1 cellular context compared by ENCODE assay signal in the genomic region with DNA sequence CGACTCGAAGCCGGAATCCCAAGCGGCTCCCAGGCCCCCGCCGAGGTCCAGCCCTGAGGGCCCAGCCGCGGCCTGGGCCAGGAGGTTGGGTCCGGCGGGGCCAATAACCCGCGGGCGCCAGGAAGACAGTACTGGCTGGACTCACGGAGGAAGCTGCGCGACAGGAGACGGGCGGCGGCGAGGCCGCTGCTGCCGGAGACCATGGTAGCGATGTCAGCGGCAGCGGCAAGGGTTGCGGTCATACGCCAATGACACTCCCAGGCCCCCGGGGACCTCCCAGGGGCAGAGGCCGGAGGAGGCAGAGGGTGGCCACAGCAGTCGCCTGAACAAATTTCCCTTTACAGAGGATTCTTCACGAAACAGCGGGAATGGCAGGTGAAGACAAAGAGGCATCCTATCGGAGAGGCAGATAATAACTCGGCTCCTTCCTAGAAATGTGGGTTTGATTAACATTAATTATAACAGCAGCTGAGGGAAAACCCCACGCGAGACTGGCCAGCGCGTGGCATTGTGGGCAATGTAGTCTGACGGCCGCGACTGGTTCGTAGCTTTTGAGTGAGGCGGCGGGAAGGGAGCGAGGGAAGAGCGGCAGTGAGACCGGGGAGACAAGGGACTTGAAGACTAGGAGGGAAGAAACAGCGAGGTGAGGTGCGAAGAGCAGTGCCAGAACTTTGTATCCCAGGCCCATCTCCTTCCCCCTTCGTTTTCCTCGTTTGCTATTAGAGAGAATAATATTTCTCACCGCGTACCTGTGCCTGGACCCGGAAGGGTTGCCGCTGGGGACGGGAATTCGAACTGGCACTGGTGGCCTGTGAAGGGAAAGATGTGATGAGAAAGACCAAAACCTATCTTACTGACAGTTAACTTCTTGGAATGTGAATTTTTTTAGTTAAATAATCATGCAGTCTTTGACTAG.
TF ChIP-seq lines count a peak whose summit lies in the region.

Gene SUCLG1, minus strand, starts transcription at position 253 of the 916 bp plus-strand sequence. Its CDS starts 11 bp downstream, at position 242.

TF ChIP-seq in K562, 482 proteins besides CTCF, POLR2A, EP300 and RAD21 (continued from another document and continues in another):
- TF ChIP-seq, protein P1, sequence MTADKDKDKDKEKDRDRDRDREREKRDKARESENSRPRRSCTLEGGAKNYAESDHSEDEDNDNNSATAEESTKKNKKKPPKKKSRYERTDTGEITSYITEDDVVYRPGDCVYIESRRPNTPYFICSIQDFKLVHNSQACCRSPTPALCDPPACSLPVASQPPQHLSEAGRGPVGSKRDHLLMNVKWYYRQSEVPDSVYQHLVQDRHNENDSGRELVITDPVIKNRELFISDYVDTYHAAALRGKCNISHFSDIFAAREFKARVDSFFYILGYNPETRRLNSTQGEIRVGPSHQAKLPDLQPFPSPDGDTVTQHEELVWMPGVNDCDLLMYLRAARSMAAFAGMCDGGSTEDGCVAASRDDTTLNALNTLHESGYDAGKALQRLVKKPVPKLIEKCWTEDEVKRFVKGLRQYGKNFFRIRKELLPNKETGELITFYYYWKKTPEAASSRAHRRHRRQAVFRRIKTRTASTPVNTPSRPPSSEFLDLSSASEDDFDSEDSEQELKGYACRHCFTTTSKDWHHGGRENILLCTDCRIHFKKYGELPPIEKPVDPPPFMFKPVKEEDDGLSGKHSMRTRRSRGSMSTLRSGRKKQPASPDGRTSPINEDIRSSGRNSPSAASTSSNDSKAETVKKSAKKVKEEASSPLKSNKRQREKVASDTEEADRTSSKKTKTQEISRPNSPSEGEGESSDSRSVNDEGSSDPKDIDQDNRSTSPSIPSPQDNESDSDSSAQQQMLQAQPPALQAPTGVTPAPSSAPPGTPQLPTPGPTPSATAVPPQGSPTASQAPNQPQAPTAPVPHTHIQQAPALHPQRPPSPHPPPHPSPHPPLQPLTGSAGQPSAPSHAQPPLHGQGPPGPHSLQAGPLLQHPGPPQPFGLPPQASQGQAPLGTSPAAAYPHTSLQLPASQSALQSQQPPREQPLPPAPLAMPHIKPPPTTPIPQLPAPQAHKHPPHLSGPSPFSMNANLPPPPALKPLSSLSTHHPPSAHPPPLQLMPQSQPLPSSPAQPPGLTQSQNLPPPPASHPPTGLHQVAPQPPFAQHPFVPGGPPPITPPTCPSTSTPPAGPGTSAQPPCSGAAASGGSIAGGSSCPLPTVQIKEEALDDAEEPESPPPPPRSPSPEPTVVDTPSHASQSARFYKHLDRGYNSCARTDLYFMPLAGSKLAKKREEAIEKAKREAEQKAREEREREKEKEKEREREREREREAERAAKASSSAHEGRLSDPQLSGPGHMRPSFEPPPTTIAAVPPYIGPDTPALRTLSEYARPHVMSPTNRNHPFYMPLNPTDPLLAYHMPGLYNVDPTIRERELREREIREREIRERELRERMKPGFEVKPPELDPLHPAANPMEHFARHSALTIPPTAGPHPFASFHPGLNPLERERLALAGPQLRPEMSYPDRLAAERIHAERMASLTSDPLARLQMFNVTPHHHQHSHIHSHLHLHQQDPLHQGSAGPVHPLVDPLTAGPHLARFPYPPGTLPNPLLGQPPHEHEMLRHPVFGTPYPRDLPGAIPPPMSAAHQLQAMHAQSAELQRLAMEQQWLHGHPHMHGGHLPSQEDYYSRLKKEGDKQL (CRISPR knock-in tag; IDR thresholded peaks at IDR 0.05; ENCODE audit: borderline replicate concordance) = no peak
- peak; percentile 49; the same call in 1 of the 2 replicates for TF ChIP-seq ZBTB40 (IDR thresholded peaks at IDR 0.05)
- TF ChIP-seq ZBTB40 (CRISPR knock-in tag; IDR thresholded peaks at IDR 0.05) = no peak
- TF ChIP-seq, protein P2, sequence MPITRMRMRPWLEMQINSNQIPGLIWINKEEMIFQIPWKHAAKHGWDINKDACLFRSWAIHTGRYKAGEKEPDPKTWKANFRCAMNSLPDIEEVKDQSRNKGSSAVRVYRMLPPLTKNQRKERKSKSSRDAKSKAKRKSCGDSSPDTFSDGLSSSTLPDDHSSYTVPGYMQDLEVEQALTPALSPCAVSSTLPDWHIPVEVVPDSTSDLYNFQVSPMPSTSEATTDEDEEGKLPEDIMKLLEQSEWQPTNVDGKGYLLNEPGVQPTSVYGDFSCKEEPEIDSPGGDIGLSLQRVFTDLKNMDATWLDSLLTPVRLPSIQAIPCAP (CRISPR knock-in tag; IDR thresholded peaks at IDR 0.05; ENCODE audit: borderline replicate concordance) = no peak
- 0 out of 4 replicates have a peak, but pooled peaks of 1 of the 2 experiments have one; percentile 25 for TF ChIP-seq UBTF (IDR thresholded peaks at IDR 0.05; ENCODE audit: borderline replicate concordance in 1 of 2, low read depth in 2 of 2, low read length in 2 of 2)
- no peak for TF ChIP-seq YBX1 (IDR thresholded peaks at IDR 0.05)
- peak in 1 of 2 experiments; percentile 98 for TF ChIP-seq NCOA2 (IDR thresholded peaks at IDR 0.05; ENCODE audit: partially characterized antibody in 2 of 2)
- peak; percentile 34 for TF ChIP-seq PHF20 (IDR thresholded peaks at IDR 0.05; ENCODE audit: partially characterized antibody)
- TF ChIP-seq RBFOX2 (IDR thresholded peaks at IDR 0.05; ENCODE audit: low read depth, low read length) = peak; percentile 92
- 0 out of 2 replicates have a peak, but pooled peaks have one; percentile 2 for TF ChIP-seq SMAD3 (CRISPR knock-in tag; conservative IDR thresholded peaks at IDR 0.05)
- peak; percentile 75 for TF ChIP-seq CXXC5 (CRISPR knock-in tag; IDR thresholded peaks at IDR 0.05)
- TF ChIP-seq, protein P3, sequence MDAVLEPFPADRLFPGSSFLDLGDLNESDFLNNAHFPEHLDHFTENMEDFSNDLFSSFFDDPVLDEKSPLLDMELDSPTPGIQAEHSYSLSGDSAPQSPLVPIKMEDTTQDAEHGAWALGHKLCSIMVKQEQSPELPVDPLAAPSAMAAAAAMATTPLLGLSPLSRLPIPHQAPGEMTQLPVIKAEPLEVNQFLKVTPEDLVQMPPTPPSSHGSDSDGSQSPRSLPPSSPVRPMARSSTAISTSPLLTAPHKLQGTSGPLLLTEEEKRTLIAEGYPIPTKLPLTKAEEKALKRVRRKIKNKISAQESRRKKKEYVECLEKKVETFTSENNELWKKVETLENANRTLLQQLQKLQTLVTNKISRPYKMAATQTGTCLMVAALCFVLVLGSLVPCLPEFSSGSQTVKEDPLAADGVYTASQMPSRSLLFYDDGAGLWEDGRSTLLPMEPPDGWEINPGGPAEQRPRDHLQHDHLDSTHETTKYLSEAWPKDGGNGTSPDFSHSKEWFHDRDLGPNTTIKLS (IDR thresholded peaks at IDR 0.05; ENCODE audit: borderline replicate concordance, low read depth) = peak; percentile 93
- peak; percentile 95 for TF ChIP-seq CHD2 (IDR thresholded peaks at IDR 0.05; ENCODE audit: low read depth, low read length)
- TF ChIP-seq TAF9B (IDR thresholded peaks at IDR 0.05; ENCODE audit: partially characterized antibody) = peak; percentile 73
- TF ChIP-seq MBD2 (IDR thresholded peaks at IDR 0.05; ENCODE audit: borderline replicate concordance, low read depth) = peak; percentile 71
- TF ChIP-seq TARDBP (IDR thresholded peaks at IDR 0.05) = peak; percentile 37; the same call in 1 of the 2 replicates
- peak; percentile 67 for TF ChIP-seq GABPB1 (CRISPR knock-in tag; IDR thresholded peaks at IDR 0.05)
- TF ChIP-seq PYGO2 (tag; IDR thresholded peaks at IDR 0.05) = peak; percentile 48; the same call in 1 of the 2 replicates
- no peak for TF ChIP-seq PHB2 (IDR thresholded peaks at IDR 0.05; ENCODE audit: low read depth)
- no peak for TF ChIP-seq ZFPM2 (CRISPR knock-in tag; IDR thresholded peaks at IDR 0.05)
- TF ChIP-seq PREB (CRISPR knock-in tag; IDR thresholded peaks at IDR 0.05) = 0 out of 2 replicates have a peak, but pooled peaks have one; percentile 55
- TF ChIP-seq NR2C1 (IDR thresholded peaks at IDR 0.05) = peak; percentile 96
- peak; percentile 98 for TF ChIP-seq NR2C1 (tag; IDR thresholded peaks at IDR 0.05)
- TF ChIP-seq ZNF175 (CRISPR knock-in tag; IDR thresholded peaks at IDR 0.05; ENCODE audit: low read depth) = 0 out of 2 replicates have a peak, but pooled peaks have one; percentile 22
- TF ChIP-seq CCNT2 (IDR thresholded peaks at IDR 0.05; ENCODE audit: borderline replicate concordance, extremely low read depth, insufficient read length, low read depth, low read length) = peak; percentile 40
- no peak for TF ChIP-seq CAMTA2 (CRISPR knock-in tag; conservative IDR thresholded peaks at IDR 0.05)
- TF ChIP-seq C11orf30 (IDR thresholded peaks at IDR 0.05; ENCODE audit: low read depth) = peak; percentile 72
- no peak for TF ChIP-seq ZNF551 (CRISPR knock-in tag; IDR thresholded peaks at IDR 0.05)
- TF ChIP-seq NFE2 (IDR thresholded peaks at IDR 0.05; ENCODE audit: low read depth) = peak; percentile 92
- peak; percentile 92 for TF ChIP-seq POLR2G (IDR thresholded peaks at IDR 0.05; ENCODE audit: low read depth, low read length)
- TF ChIP-seq ETV5 (CRISPR knock-in tag; IDR thresholded peaks at IDR 0.05; ENCODE audit: low read depth) = 0 out of 2 replicates have a peak, but pooled peaks have one; percentile 17
- no peak for TF ChIP-seq HOXB6 (CRISPR knock-in tag; IDR thresholded peaks at IDR 0.05; ENCODE audit: borderline replicate concordance)
- TF ChIP-seq HNRNPLL (IDR thresholded peaks at IDR 0.05; ENCODE audit: low read depth, low read length, poor library complexity, severe bottlenecking) = peak; percentile 56
- TF ChIP-seq FOXM1 (IDR thresholded peaks at IDR 0.05; ENCODE audit: low read depth) = peak; percentile 73
- TF ChIP-seq FOXM1 (CRISPR knock-in tag; IDR thresholded peaks at IDR 0.05; ENCODE audit: low read depth) = no peak
